In genomic region chr18:10490401-10491289, GRCh38 we compare ENCODE assay signal across 9 cellular contexts. TPM values are rescaled to one million over a fixed set of nuclear protein-coding genes. Genes with fewer than 3 reads are reported as not detected.
DNase-seq lines count a peak whose midpoint lies in the region; ATAC-seq and TF ChIP-seq lines count a peak whose summit lies in the region.
"Had no signal": no experiment of that assay in that cellular context is flagged by ENCODE, and none has a peak within 500 bp of the region (broad histone marks: within the 10 kb centered on the region; RNA-seq: fewer than 3 reads in every experiment).

No MANE protein-coding gene starts in this region.

- ATAC-seq in stimulated activated naive CD8-positive, alpha-beta T cell treated with anti-CD3 and anti-CD28 coated beads, Interleukin-15, amount 100 ng/mL, for 72 hours: peak; percentile 99

- peaks cover 0 to 9% of the 10 kb centered on the region in 2 donors for H3K4me1 Mint-ChIP-seq in immature natural killer cell
- peaks cover 12% of the 10 kb centered on the region for H3K4me1 Mint-ChIP-seq in stimulated activated naive CD8-positive, alpha-beta T cell treated with anti-CD3 and anti-CD28 coated beads, Interleukin-15, amount 100 ng/mL, for 72 hours

- H3K27ac Mint-ChIP-seq in immature natural killer cell: peak overlapping the region in 1 of 6 donors; percentile 9
- peak overlapping the region in 1 of 2 donors; percentile 56 for H3K27ac Mint-ChIP-seq in stimulated activated naive CD8-positive, alpha-beta T cell treated with anti-CD3 and anti-CD28 coated beads, Interleukin-15, amount 100 ng/mL, for 72 hours
- H3K27ac Mint-ChIP-seq: T-helper 1 cell treated with Interleukin-12 subunit alpha and Interleukin-12 subunit beta and Interleukin-4 antibody, amounts not matched to agents 30 μg/mL and 1 μg/mL, for 36 hours had no signal

- H3K4me3 Mint-ChIP-seq in immature natural killer cell: no peak overlapping the region
- H3K4me3 Mint-ChIP-seq in stimulated activated naive CD8-positive, alpha-beta T cell treated with anti-CD3 and anti-CD28 coated beads, Interleukin-15, amount 100 ng/mL, for 72 hours: no peak overlapping the region
- H3K4me3 Mint-ChIP-seq: T-helper 1 cell treated with Interleukin-12 subunit alpha and Interleukin-12 subunit beta and Interleukin-4 antibody, amounts not matched to agents 30 μg/mL and 1 μg/mL, for 36 hours had no signal

- peak; percentile 70 for TF ChIP-seq CTCF in GM13977 (IDR thresholded peaks at IDR 0.05; ENCODE audit: extremely low read depth, insufficient read depth, missing control alignments)

- H3K9me3 Mint-ChIP-seq in immature natural killer cell: no peaks in the 10 kb centered on the region
- H3K9me3 Mint-ChIP-seq in stimulated activated naive CD8-positive, alpha-beta T cell treated with anti-CD3 and anti-CD28 coated beads, Interleukin-15, amount 100 ng/mL, for 72 hours: no peaks in the 10 kb centered on the region
- H3K9me3 Mint-ChIP-seq: T-helper 1 cell treated with Interleukin-12 subunit alpha and Interleukin-12 subunit beta and Interleukin-4 antibody, amounts not matched to agents 30 μg/mL and 1 μg/mL, for 36 hours had no signal

- H3K27me3 ChIP-seq in H7 (ENCODE audit: control insufficient read depth, insufficient read depth, low read length): no peaks in the 10 kb centered on the region; the same call in 1 of the 2 replicates

- in situ Hi-C loops in GM13977 (cut with MboI; ENCODE audit: low pct_unique_long_range_greater_than_20kb, low sequenced_read_pairs, unreplicated experiment): no loop called here

- no peaks in the 10 kb centered on the region for H3K36me3 ChIP-seq in H7 (replicated peaks; ENCODE audit: control insufficient read depth, insufficient read depth, low read length)

- no peak overlapping the region for H3K4me3 ChIP-seq in H7 (ENCODE audit: insufficient read depth, low read depth, low read length)

- peaks cover 3 to 6% (median 3%) of the 10 kb centered on the region in 3 donors for H3K27me3 Mint-ChIP-seq in immature natural killer cell (ENCODE audit: low read depth in 3 of 3)
- no peaks in the 10 kb centered on the region for H3K27me3 Mint-ChIP-seq in stimulated activated naive CD8-positive, alpha-beta T cell treated with anti-CD3 and anti-CD28 coated beads, Interleukin-15, amount 100 ng/mL, for 72 hours

- no peaks in the 10 kb centered on the region for H3K36me3 Mint-ChIP-seq in immature natural killer cell

- DNase-seq in GM13977 (ENCODE audit: low spot score) (peak; percentile 72), H7 (peak; percentile 85), LoVo (ENCODE audit: low spot score) (peak; percentile 10), immature natural killer cell (peak; percentile 36 to 45 (median 36)), cerebellar nuclear complex (lab: John Stamatoyannopoulos, UW) (no peak), amniotic stem cell (lab: John Stamatoyannopoulos, UW) (no peak)
- peak in 2 of 3 experiments; percentile 11 to 22 for DNase-seq in activated CD8-positive, alpha-beta memory T cell treated with anti-CD3 and anti-CD28 coated beads for 48 hours (ENCODE audit: low read depth in 2 of 3, low spot score in 2 of 3)
- peak; percentile 58 to 80 for DNase-seq in stimulated activated naive CD8-positive, alpha-beta T cell treated with anti-CD3 and anti-CD28 coated beads, Interleukin-15, amount 100 ng/mL, for 72 hours

RNA-seq across cellular contexts. Expression of gene NAPG, which starts 35.2 kb away (rescaled TPM):
- 32.1 and 34.7 TPM in 2 replicates for total RNA-seq in H7 (2014; rRNA removed; shearing (Covaris generic))
- 10 to 100 TPM; 14.4 to 18.4 (median 14.6) TPM for polyA plus RNA-seq in immature natural killer cell

RNA-seq across cellular contexts. Expression of gene APCDD1, which starts 36.2 kb away (rescaled TPM):
- 26.8 and 40.2 TPM in 2 replicates for total RNA-seq in H7 (2014; rRNA removed; shearing (Covaris generic))
- under 1 TPM in 1 of 3 donors, not detected in 2; 0.31 TPM for polyA plus RNA-seq in immature natural killer cell

Comparison
In these comparisons a context has a peak if more than half of its experiments do, and no peak if none do; other contexts are left out.
1. DNase-seq: peak in GM13977 (single experiment), H7 (single experiment), LoVo (single experiment), activated CD8-positive, alpha-beta memory T cell treated with anti-CD3 and anti-CD28 coated beads for 48 hours (2 of 3), immature natural killer cell (3 of 3) and stimulated activated naive CD8-positive, alpha-beta T cell treated with anti-CD3 and anti-CD28 coated beads, Interleukin-15, amount 100 ng/mL, for 72 hours (2 of 2); none in cerebellar nuclear complex (0 of 2) and amniotic stem cell (single experiment).